15 cellular contexts compared by ENCODE assay signal in genomic region chr1:236010443-236010842, GRCh38. TPM values are rescaled to one million over a fixed set of nuclear protein-coding genes. Genes with fewer than 3 reads are reported as not detected.
A peak's percentile ranks its signal among the peaks of the same experiment; 100 is the strongest.
DNase-seq lines count a peak whose midpoint lies in the region; ATAC-seq and TF ChIP-seq lines count a peak whose summit lies in the region.
"Had no signal": no experiment of that assay in that cellular context is flagged by ENCODE, and none has a peak within 500 bp of the region (broad histone marks: within the 10 kb centered on the region; RNA-seq: fewer than 3 reads in every experiment).

No MANE protein-coding gene starts in this region.

- no peaks in the 10 kb centered on the region for H3K9me3 ChIP-seq in ascending aorta
- H3K9me3 ChIP-seq in osteoblast (ENCODE audit: low read depth, low read length) = no peaks in the 10 kb centered on the region
- H3K9me3 ChIP-seq in transverse colon = no peaks in the 10 kb centered on the region
- H3K9me3 ChIP-seq: left lung, testis had no signal

- TF ChIP-seq CTCF in ascending aorta (IDR thresholded peaks at IDR 0.05) (no peak), fibroblast of mammary gland (conservative IDR thresholded peaks at IDR 0.05; ENCODE audit: control insufficient read depth, insufficient read depth, low read depth, low read length) (no peak), osteoblast (IDR thresholded peaks at IDR 0.05; ENCODE audit: extremely low read depth, low read depth, low read length) (no peak), transverse colon (IDR thresholded peaks at IDR 0.05) (no peak)

- H3K27ac ChIP-seq in ascending aorta (peak overlapping the region; percentile 29 to 56), osteoblast (ENCODE audit: low read depth, low read length) (peak overlapping the region; percentile 16), transverse colon (peak overlapping the region; percentile 49 to 75 (median 69))
- H3K27ac ChIP-seq: cardiac muscle cell had no signal

- ATAC-seq in HG02970 (IDR thresholded peaks at IDR 0.05; ENCODE audit: low FRiP score, unreplicated experiment) = no peak
- ATAC-seq: effector memory CD8-positive, alpha-beta T cell had no signal

- no peak overlapping the region for H2AFZ ChIP-seq in osteoblast (ENCODE audit: low read length)

- intact Hi-C loops in ascending aorta (cut with DNase I) = no loop called here
- intact Hi-C loops in transverse colon (cut with DNase I; ENCODE audit: low total_unique reads) = no loop called here

- H3K36me3 ChIP-seq in ascending aorta = peaks cover 16 to 47% of the 10 kb centered on the region in 2 donors
- H3K36me3 ChIP-seq in osteoblast (ENCODE audit: insufficient read depth, low read length) = no peaks in the 10 kb centered on the region
- H3K36me3 ChIP-seq in transverse colon = no peaks in the 10 kb centered on the region
- H3K36me3 ChIP-seq in H7 (replicated peaks; ENCODE audit: control insufficient read depth, insufficient read depth, low read length) = no peaks in the 10 kb centered on the region
- H3K36me3 ChIP-seq: cardiac muscle cell, left lung had no signal

- 83 to 89% methylated on average over 2 to 7 of the region's 7 CpGs for WGBS in transverse colon (ENCODE audit: low coverage in 1 of 2), 2 donors

- H3K4me1 ChIP-seq in ascending aorta (no peaks in the 10 kb centered on the region), osteoblast (ENCODE audit: insufficient read depth, low read length) (peaks cover 10% of the 10 kb centered on the region), transverse colon (peaks cover 0 to 13% (median 0%) of the 10 kb centered on the region in 4 donors)
- H3K4me1 ChIP-seq: left lung, testis had no signal

- no peak overlapping the region for H3K4me3 ChIP-seq in ascending aorta
- H3K4me3 ChIP-seq in fibroblast of mammary gland (ENCODE audit: control insufficient read depth, low read depth, low read length) = no peak overlapping the region
- no peak overlapping the region for H3K4me3 ChIP-seq in osteoblast (ENCODE audit: insufficient read depth, low read length)
- no peak overlapping the region for H3K4me3 ChIP-seq in transverse colon
- H3K4me3 ChIP-seq in H7 (ENCODE audit: insufficient read depth, low read depth, low read length) = no peak overlapping the region
- H3K4me3 ChIP-seq: cardiac muscle cell, left lung, testis had no signal

- no peak for TF ChIP-seq POLR2A in transverse colon (IDR thresholded peaks at IDR 0.05)

- in situ Hi-C loops in transverse colon (cut with MboI; ENCODE audit: low pct_ligation_motif_present in 1 of 4, low pct_unique_long_range_greater_than_20kb in 1 of 4, low sequenced_read_pairs in 3 of 4) = no loop called here

- H3K79me2 ChIP-seq in osteoblast (ENCODE audit: insufficient read depth, low read length) = no peaks in the 10 kb centered on the region

- H3K27me3 ChIP-seq in ascending aorta (no peaks in the 10 kb centered on the region), osteoblast (ENCODE audit: insufficient read depth, low read length) (no peaks in the 10 kb centered on the region), transverse colon (no peaks in the 10 kb centered on the region), H7 (ENCODE audit: control insufficient read depth, insufficient read depth, low read length) (no peaks in the 10 kb centered on the region)
- H3K27me3 ChIP-seq: cardiac muscle cell, left lung, testis had no signal

- TF ChIP-seq EP300 in transverse colon (IDR thresholded peaks at IDR 0.05; ENCODE audit: low read depth) = no peak

- H4K20me1 ChIP-seq in osteoblast (ENCODE audit: insufficient read depth, low read length) = no peaks in the 10 kb centered on the region

- no peak overlapping the region for H3K4me2 ChIP-seq in osteoblast (ENCODE audit: insufficient read depth, low read length)

- peak in 1 of 2 donors; percentile 35 for DNase-seq in ascending aorta (ENCODE audit: low spot score in 2 of 2)
- DNase-seq in fibroblast of mammary gland (ENCODE audit: low read depth) = peak; percentile 67
- DNase-seq in osteoblast (ENCODE audit: insufficient read length, low spot score, missing footprints) = no peak
- no peak for DNase-seq in transverse colon
- no peak for DNase-seq in NCI-H146 treated with DMSO at 0.1 percent for 48 hours (lab: John Stamatoyannopoulos, UW; ENCODE audit: unreplicated experiment)
- no peak for DNase-seq in NK-92 treated with Interleukin-12 subunit alpha and Interleukin-12 subunit beta, amount 100 ng/mL, for 24 hours (lab: John Stamatoyannopoulos, UW)
- DNase-seq in H7 = no peak
- DNase-seq: DMS79 treated with DMSO at 0.1 percent for 48 hours; effector memory CD8-positive, alpha-beta T cell; hypothalamus; left lung; stimulated activated CD4-positive, alpha-beta T cell treated with anti-CD3 and anti-CD28 coated beads, Interleukin-12 subunit alpha, Interleukin-12 subunit beta, amount 100 ng/mL, for 4 hours; testis had no signal

RNA-seq across cellular contexts. Expression of gene NID1, which starts 54.4 kb away (rescaled TPM):
- total RNA-seq in ascending aorta = 172 TPM
- 40.2 and 46.3 TPM in 2 replicates for total RNA-seq in osteoblast
- 100 to 1,000 TPM in 1 of 4 donors, 10 to 100 TPM in 3; 42.7 to 133 (median 63.5) TPM for total RNA-seq in transverse colon
- total RNA-seq in H7 (2014; rRNA removed; shearing (Covaris generic)) = 12.9 and 16.4 TPM in 2 replicates

Comparison
In these comparisons a context has a peak if more than half of its experiments do, and no peak if none do; other contexts are left out.
1. H3K27ac ChIP-seq: peak in every context shown above with its lines; median percentile 69 in transverse colon; 42 in ascending aorta; 16 in osteoblast.